ENCODE assay signal across 1 cellular context in the genomic region with DNA sequence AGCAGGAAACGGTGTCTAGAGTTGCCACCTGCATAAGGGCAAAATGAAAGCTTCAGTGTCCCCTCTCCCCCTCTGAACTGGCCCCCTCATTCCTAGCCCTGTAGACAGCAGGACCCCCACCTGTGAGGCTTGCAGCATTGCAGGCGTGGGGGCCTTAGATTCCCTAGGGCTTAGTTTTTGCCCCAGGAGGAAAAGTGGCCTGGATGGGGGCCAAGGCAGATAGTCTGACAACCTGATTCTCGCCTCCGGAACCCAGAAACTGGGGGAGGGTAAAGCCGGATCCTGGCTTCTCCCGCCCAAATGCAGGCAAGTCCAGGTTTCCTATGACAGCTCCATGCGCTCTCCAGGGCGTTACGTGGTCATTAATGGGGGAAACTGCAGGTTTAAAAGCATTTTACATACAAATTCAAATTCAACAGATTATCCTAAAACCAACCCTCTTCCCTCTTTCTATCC.
A peak's percentile ranks its signal among the peaks of the same experiment; 100 is the strongest.
TF ChIP-seq lines count a peak whose summit lies in the region.

No MANE protein-coding gene starts in this region.

TF ChIP-seq in H1, 55 proteins besides CTCF, POLR2A, EP300 and RAD21:
- TF ChIP-seq, protein P1, sequence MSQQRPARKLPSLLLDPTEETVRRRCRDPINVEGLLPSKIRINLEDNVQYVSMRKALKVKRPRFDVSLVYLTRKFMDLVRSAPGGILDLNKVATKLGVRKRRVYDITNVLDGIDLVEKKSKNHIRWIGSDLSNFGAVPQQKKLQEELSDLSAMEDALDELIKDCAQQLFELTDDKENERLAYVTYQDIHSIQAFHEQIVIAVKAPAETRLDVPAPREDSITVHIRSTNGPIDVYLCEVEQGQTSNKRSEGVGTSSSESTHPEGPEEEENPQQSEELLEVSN (IDR thresholded peaks at IDR 0.05) = peak; percentile 32; the same call in 1 of the 2 replicates
- TF ChIP-seq, protein P2, sequence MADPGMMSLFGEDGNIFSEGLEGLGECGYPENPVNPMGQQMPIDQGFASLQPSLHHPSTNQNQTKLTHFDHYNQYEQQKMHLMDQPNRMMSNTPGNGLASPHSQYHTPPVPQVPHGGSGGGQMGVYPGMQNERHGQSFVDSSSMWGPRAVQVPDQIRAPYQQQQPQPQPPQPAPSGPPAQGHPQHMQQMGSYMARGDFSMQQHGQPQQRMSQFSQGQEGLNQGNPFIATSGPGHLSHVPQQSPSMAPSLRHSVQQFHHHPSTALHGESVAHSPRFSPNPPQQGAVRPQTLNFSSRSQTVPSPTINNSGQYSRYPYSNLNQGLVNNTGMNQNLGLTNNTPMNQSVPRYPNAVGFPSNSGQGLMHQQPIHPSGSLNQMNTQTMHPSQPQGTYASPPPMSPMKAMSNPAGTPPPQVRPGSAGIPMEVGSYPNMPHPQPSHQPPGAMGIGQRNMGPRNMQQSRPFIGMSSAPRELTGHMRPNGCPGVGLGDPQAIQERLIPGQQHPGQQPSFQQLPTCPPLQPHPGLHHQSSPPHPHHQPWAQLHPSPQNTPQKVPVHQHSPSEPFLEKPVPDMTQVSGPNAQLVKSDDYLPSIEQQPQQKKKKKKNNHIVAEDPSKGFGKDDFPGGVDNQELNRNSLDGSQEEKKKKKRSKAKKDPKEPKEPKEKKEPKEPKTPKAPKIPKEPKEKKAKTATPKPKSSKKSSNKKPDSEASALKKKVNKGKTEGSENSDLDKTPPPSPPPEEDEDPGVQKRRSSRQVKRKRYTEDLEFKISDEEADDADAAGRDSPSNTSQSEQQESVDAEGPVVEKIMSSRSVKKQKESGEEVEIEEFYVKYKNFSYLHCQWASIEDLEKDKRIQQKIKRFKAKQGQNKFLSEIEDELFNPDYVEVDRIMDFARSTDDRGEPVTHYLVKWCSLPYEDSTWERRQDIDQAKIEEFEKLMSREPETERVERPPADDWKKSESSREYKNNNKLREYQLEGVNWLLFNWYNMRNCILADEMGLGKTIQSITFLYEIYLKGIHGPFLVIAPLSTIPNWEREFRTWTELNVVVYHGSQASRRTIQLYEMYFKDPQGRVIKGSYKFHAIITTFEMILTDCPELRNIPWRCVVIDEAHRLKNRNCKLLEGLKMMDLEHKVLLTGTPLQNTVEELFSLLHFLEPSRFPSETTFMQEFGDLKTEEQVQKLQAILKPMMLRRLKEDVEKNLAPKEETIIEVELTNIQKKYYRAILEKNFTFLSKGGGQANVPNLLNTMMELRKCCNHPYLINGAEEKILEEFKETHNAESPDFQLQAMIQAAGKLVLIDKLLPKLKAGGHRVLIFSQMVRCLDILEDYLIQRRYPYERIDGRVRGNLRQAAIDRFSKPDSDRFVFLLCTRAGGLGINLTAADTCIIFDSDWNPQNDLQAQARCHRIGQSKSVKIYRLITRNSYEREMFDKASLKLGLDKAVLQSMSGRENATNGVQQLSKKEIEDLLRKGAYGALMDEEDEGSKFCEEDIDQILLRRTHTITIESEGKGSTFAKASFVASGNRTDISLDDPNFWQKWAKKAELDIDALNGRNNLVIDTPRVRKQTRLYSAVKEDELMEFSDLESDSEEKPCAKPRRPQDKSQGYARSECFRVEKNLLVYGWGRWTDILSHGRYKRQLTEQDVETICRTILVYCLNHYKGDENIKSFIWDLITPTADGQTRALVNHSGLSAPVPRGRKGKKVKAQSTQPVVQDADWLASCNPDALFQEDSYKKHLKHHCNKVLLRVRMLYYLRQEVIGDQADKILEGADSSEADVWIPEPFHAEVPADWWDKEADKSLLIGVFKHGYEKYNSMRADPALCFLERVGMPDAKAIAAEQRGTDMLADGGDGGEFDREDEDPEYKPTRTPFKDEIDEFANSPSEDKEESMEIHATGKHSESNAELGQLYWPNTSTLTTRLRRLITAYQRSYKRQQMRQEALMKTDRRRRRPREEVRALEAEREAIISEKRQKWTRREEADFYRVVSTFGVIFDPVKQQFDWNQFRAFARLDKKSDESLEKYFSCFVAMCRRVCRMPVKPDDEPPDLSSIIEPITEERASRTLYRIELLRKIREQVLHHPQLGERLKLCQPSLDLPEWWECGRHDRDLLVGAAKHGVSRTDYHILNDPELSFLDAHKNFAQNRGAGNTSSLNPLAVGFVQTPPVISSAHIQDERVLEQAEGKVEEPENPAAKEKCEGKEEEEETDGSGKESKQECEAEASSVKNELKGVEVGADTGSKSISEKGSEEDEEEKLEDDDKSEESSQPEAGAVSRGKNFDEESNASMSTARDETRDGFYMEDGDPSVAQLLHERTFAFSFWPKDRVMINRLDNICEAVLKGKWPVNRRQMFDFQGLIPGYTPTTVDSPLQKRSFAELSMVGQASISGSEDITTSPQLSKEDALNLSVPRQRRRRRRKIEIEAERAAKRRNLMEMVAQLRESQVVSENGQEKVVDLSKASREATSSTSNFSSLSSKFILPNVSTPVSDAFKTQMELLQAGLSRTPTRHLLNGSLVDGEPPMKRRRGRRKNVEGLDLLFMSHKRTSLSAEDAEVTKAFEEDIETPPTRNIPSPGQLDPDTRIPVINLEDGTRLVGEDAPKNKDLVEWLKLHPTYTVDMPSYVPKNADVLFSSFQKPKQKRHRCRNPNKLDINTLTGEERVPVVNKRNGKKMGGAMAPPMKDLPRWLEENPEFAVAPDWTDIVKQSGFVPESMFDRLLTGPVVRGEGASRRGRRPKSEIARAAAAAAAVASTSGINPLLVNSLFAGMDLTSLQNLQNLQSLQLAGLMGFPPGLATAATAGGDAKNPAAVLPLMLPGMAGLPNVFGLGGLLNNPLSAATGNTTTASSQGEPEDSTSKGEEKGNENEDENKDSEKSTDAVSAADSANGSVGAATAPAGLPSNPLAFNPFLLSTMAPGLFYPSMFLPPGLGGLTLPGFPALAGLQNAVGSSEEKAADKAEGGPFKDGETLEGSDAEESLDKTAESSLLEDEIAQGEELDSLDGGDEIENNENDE (IDR thresholded peaks at IDR 0.05; ENCODE audit: insufficient replicate concordance, low read length) = no peak
